Comparison of ENCODE assay signal across 1 cellular context in the genomic region with DNA sequence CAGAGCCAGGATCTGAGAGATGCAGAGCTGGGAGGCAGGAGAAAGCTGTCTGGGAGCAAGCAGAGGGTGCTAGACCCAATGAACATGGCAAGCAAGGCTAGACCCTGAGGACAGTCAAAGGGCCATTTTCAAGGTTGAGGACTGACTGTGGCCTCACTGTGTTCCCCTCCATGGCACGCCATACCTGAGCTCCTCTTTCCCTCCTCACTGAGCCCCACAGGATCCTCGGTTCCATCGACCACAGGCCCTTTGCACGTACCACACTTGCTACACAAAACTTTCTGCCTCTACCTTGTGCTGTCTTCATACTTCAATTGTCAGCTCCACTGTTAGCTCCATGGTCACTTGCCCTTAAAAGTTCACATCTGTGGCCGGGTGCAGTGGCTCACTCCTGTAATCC.
TF ChIP-seq lines count a peak whose summit lies in the region.

No MANE protein-coding gene starts in this region.

TF ChIP-seq in HEK293, 187 proteins besides CTCF, POLR2A, EP300 and RAD21 (continued from another document):
- TF ChIP-seq, protein P1, sequence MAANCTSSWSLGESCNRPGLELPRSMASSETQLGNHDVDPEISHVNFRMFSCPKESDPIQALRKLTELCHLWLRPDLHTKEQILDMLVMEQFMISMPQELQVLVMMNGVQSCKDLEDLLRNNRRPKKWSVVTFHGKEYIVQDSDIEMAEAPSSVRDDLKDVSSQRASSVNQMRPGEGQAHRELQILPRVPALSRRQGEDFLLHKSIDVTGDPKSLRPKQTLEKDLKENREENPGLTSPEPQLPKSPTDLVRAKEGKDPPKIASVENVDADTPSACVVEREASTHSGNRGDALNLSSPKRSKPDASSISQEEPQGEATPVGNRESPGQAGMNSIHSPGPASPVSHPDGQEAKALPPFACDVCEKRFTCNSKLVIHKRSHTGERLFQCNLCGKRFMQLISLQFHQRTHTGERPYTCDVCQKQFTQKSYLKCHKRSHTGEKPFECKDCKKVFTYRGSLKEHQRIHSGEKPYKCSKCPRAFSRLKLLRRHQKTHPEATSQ (tag by site-specific recombination; IDR thresholded peaks at IDR 0.05), result no peak
- TF ChIP-seq RBAK (tag by site-specific recombination; IDR thresholded peaks at IDR 0.05), result no peak
- TF ChIP-seq, protein P2, sequence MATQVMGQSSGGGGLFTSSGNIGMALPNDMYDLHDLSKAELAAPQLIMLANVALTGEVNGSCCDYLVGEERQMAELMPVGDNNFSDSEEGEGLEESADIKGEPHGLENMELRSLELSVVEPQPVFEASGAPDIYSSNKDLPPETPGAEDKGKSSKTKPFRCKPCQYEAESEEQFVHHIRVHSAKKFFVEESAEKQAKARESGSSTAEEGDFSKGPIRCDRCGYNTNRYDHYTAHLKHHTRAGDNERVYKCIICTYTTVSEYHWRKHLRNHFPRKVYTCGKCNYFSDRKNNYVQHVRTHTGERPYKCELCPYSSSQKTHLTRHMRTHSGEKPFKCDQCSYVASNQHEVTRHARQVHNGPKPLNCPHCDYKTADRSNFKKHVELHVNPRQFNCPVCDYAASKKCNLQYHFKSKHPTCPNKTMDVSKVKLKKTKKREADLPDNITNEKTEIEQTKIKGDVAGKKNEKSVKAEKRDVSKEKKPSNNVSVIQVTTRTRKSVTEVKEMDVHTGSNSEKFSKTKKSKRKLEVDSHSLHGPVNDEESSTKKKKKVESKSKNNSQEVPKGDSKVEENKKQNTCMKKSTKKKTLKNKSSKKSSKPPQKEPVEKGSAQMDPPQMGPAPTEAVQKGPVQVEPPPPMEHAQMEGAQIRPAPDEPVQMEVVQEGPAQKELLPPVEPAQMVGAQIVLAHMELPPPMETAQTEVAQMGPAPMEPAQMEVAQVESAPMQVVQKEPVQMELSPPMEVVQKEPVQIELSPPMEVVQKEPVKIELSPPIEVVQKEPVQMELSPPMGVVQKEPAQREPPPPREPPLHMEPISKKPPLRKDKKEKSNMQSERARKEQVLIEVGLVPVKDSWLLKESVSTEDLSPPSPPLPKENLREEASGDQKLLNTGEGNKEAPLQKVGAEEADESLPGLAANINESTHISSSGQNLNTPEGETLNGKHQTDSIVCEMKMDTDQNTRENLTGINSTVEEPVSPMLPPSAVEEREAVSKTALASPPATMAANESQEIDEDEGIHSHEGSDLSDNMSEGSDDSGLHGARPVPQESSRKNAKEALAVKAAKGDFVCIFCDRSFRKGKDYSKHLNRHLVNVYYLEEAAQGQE (tag by site-specific recombination; IDR thresholded peaks at IDR 0.05), result no peak
- TF ChIP-seq, protein P3, sequence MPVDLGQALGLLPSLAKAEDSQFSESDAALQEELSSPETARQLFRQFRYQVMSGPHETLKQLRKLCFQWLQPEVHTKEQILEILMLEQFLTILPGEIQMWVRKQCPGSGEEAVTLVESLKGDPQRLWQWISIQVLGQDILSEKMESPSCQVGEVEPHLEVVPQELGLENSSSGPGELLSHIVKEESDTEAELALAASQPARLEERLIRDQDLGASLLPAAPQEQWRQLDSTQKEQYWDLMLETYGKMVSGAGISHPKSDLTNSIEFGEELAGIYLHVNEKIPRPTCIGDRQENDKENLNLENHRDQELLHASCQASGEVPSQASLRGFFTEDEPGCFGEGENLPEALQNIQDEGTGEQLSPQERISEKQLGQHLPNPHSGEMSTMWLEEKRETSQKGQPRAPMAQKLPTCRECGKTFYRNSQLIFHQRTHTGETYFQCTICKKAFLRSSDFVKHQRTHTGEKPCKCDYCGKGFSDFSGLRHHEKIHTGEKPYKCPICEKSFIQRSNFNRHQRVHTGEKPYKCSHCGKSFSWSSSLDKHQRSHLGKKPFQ (tag by site-specific recombination; IDR thresholded peaks at IDR 0.05), result no peak
- TF ChIP-seq ZNF747 (tag by site-specific recombination; IDR thresholded peaks at IDR 0.05), result no peak
- no peak for TF ChIP-seq KLF9 (tag by site-specific recombination; IDR thresholded peaks at IDR 0.05; ENCODE audit: low read depth)
- TF ChIP-seq ZNF707 (tag by site-specific recombination; IDR thresholded peaks at IDR 0.05), result no peak
